20 cellular contexts compared by ENCODE assay signal in genomic region chr2:200445284-200445683, GRCh38.
"Had no signal": no experiment of that assay in that cellular context is flagged by ENCODE, and none has a peak within 500 bp of the region (broad histone marks: within the 10 kb centered on the region; RNA-seq: fewer than 3 reads in every experiment).

No MANE protein-coding gene starts in this region.

- H3K4me1 Mint-ChIP-seq: endodermal cell, WTC11 had no signal

- H3K9me3 ChIP-seq: gastroesophageal sphincter, upper lobe of left lung had no signal

- H3K27ac ChIP-seq: gastroesophageal sphincter, parathyroid adenoma, upper lobe of left lung had no signal

- H3K36me3 Mint-ChIP-seq: activated naive CD8-positive, alpha-beta T cell treated with anti-CD3 and anti-CD28 coated beads for 36 hours had no signal

- H3K4me3 ChIP-seq: gastroesophageal sphincter, upper lobe of left lung had no signal

- H3K27me3 Mint-ChIP-seq: activated naive CD8-positive, alpha-beta T cell treated with anti-CD3 and anti-CD28 coated beads for 36 hours had no signal

- H3K9me3 Mint-ChIP-seq: activated naive CD8-positive, alpha-beta T cell treated with anti-CD3 and anti-CD28 coated beads for 36 hours; activated T-cell treated with anti-CD3 and anti-CD28 coated beads, Interleukin-2, amount 50 U/mL, for 4 hours; endodermal cell; nephron; WTC11 had no signal

- DNase-seq: activated CD8-positive, alpha-beta memory T cell treated with anti-CD3 and anti-CD28 coated beads, Interleukin-2, amount 50 U/mL, for 48 hours; activated naive CD4-positive, alpha-beta T cell treated with Interleukin-2 at 50 U/mL for 16 hours; activated naive CD8-positive, alpha-beta T cell treated with anti-CD3 and anti-CD28 coated beads for 36 hours; activated T-cell treated with anti-CD3 and anti-CD28 coated beads, Interleukin-2, amount 50 U/mL, for 4 hours; cortex of kidney; endodermal cell; head of caudate nucleus; islet precursor cell; left colon; mesenchymal stem cell; right cardiac atrium; stimulated activated CD4-positive, alpha-beta T cell treated with anti-CD3 and anti-CD28 coated beads, Interleukin-12 subunit alpha, Interleukin-12 subunit beta, amount 100 ng/mL, for 4 hours; stimulated activated CD4-positive, alpha-beta T cell treated with anti-CD3 and anti-CD28 coated beads, Interleukin-4, amount 100 ng/mL, for 4 hours; stimulated activated naive CD8-positive, alpha-beta T cell treated with anti-CD3 and anti-CD28 coated beads, Interleukin-15, Interleukin-2, amounts not matched to agents 100 U/mL and 50 U/mL, for 24 hours; T-helper 9 cell; upper lobe of left lung had no signal

- ATAC-seq: activated T-cell treated with anti-CD3 and anti-CD28 coated beads, Interleukin-2, amount 50 U/mL, for 4 hours; gastroesophageal sphincter; left colon; stimulated activated naive CD8-positive, alpha-beta T cell treated with anti-CD3 and anti-CD28 coated beads, Interleukin-15, Interleukin-2, amounts not matched to agents 100 U/mL and 50 U/mL, for 24 hours; WTC11 had no signal

- H3K9ac ChIP-seq: parathyroid adenoma had no signal

- H3K27ac Mint-ChIP-seq: activated naive CD8-positive, alpha-beta T cell treated with anti-CD3 and anti-CD28 coated beads for 36 hours; endodermal cell; WTC11 had no signal

- H3K27me3 ChIP-seq: gastroesophageal sphincter, upper lobe of left lung had no signal

- H3K79me2 ChIP-seq: parathyroid adenoma had no signal

- H3K4me1 ChIP-seq: parathyroid adenoma had no signal

- H3K4me3 Mint-ChIP-seq: activated naive CD8-positive, alpha-beta T cell treated with anti-CD3 and anti-CD28 coated beads for 36 hours; activated T-cell treated with anti-CD3 and anti-CD28 coated beads, Interleukin-2, amount 50 U/mL, for 4 hours; endodermal cell; nephron; WTC11 had no signal

- H2AFZ ChIP-seq: parathyroid adenoma had no signal
